8 cellular contexts compared by ENCODE assay signal in the genomic region with DNA sequence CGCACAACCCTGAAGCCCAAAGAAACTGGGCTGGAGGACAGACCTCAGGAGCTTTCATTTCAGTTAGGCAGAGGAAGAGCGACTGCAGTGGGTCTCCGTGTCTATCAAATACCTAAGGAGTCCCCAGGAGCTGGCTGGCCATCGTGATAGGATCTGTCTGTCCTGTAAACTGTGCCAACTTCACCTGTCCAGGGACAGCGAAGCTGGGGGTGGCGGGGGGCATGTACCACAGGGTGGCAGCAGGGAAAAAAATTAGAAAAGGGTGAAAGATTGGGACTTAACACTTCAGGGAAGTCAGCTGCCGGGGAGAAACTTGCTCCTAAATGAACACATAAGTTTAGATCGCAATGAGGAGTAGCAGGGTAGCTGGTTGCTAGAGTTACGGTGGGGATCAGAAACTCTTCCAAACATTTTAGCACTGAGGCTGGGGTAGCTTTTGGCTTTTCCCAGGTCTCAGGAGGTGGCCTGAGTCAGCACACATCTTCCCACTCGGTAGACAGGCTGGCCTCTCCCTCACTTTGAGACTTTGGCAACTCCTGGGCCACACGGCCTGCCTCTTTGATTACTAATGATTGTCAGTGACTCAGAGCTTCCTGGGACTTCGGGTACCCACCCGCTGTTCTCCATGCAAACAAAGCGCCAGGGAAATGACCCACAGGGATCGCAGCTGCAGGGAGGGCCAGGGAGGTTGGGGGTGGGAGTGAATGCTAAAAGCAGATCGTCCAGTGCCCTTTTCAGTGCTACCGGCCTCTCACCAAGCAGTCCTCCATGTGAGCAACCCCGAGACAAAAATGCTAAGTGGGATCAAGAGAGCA. TPM values are rescaled to one million over a fixed set of nuclear protein-coding genes. Genes with fewer than 3 reads are reported as not detected.
DNase-seq lines count a peak whose midpoint lies in the region; ATAC-seq and TF ChIP-seq lines count a peak whose summit lies in the region.

No MANE protein-coding gene starts in this region.

- DNase-seq in NCI-H2081 (lab: John Stamatoyannopoulos, UW) (peak; percentile 40 to 70), NCI-H2081 treated with DMSO at 0.1 percent for 48 hours (lab: John Stamatoyannopoulos, UW) (no peak), NCI-H510A treated with DMSO at 0.1 percent for 48 hours (lab: John Stamatoyannopoulos, UW) (peak; percentile 34), amniotic epithelial cell (ENCODE audit: low read depth) (peak; percentile 89), right atrium auricular region (ENCODE audit: low spot score) (peak; percentile 93), posterior cingulate gyrus (peak in 8 of 10 donors; percentile 41 to 93 (median 69)), KG1 (lab: John Stamatoyannopoulos, UW) (no peak)

- no peak for TF ChIP-seq CTCF in right atrium auricular region (IDR thresholded peaks at IDR 0.05)

- H3K36me3 ChIP-seq in right atrium auricular region, result peaks cover 4% of the 10 kb centered on the region

- H3K27ac ChIP-seq in right atrium auricular region, result peak overlapping the region; percentile 92 to 98

- no peaks in the 10 kb centered on the region for H3K9me3 ChIP-seq in right atrium auricular region

- no peaks in the 10 kb centered on the region for H3K27me3 ChIP-seq in right atrium auricular region

- H3K4me3 ChIP-seq in right atrium auricular region, result peak overlapping the region; percentile 39 to 71

- intact Hi-C loops in posterior cingulate gyrus (cut with DNase I), result loop anchor here (1.0 kb wide), 1 partner anchor 25 kb away; the partner anchor contains the start of gene SEC14L2

- ATAC-seq in GM18502 (IDR thresholded peaks at IDR 0.05; ENCODE audit: poor library complexity, unreplicated experiment), result no peak

- peaks cover 0 to 48% of the 10 kb centered on the region in 2 donors for H3K4me1 ChIP-seq in right atrium auricular region

RNA-seq across cellular contexts. Expression of gene MTFP1, which starts 2.9 kb away (rescaled TPM):
- 10 to 100 TPM; 18.4 to 38.8 TPM for total RNA-seq in right atrium auricular region

RNA-seq across cellular contexts. Expression of gene SEC14L2, which starts 25.9 kb away (rescaled TPM):
- 1 to 10 TPM in 1 of 2 donors, under 1 TPM in 1; 0.89 to 2.8 TPM for total RNA-seq in right atrium auricular region

RNA-seq across cellular contexts. Expression of gene RNF215, which starts 35.5 kb away (rescaled TPM):
- 1 to 10 TPM; 5.6 to 7.5 TPM for total RNA-seq in right atrium auricular region

RNA-seq across cellular contexts. Expression of gene SEC14L3, which starts 49.1 kb away (rescaled TPM):
- total RNA-seq in right atrium auricular region, result not detected

Comparison
In these comparisons a context has a peak if more than half of its experiments do, and no peak if none do; other contexts are left out.
1. DNase-seq: peak in NCI-H2081 (2 of 2), NCI-H510A treated with DMSO at 0.1 percent for 48 hours (single experiment), amniotic epithelial cell (single experiment), right atrium auricular region (single experiment) and posterior cingulate gyrus (8 of 10); none in NCI-H2081 treated with DMSO at 0.1 percent for 48 hours (single experiment) and KG1 (single experiment).